ENCODE assay signal across 1 cellular context in the genomic region with DNA sequence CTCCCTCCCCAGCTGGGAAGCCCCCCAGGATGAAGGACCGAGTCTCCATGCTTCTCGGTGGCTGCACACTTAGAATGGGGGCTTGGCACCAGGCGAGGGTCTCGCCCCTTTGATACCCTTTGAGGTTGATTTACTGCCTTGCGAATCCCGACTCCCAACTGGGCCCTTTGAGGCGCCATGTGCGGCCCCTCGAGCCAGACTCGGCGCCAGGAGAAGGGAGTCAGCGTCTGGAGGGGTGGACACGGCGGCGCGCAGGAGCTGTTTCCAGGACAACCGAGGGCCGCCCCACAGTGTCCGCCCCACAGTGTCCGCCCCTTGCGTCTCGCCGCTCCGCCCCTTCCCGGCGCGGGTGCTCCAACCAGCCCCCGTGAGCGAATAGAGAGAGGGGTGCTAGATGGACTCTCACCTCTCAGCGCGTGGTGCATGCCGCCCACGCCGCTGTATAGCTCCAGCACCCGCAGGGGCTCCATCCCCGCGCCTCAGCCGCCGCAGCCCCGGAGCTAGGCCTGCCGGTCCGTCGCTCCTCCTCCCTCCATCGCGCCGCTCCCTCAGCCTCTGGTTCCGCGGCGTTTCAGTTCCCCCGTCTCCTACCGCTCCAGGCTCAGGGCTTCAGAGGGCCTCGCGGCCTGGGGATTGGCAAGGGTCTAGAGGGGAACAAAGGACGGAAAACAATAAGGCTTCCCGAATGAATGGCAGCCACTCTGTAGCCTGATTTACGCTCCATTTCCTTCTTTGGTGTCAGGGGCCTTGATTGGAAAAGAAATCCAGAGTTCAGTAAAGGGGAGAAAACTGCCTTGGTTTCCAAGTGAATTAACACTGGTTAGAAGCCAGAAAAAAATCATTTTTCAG.
TF ChIP-seq lines count a peak whose summit lies in the region.

A gene with protein sequence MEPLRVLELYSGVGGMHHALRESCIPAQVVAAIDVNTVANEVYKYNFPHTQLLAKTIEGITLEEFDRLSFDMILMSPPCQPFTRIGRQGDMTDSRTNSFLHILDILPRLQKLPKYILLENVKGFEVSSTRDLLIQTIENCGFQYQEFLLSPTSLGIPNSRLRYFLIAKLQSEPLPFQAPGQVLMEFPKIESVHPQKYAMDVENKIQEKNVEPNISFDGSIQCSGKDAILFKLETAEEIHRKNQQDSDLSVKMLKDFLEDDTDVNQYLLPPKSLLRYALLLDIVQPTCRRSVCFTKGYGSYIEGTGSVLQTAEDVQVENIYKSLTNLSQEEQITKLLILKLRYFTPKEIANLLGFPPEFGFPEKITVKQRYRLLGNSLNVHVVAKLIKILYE (minus strand): TSS at position 508 of the 849 bp plus-strand sequence. CDS start 38 bp downstream, at position 470.

TF ChIP-seq in K562, 482 proteins besides CTCF, POLR2A, EP300 and RAD21 (continued from another document and continues in another):
- TF ChIP-seq, protein P1, sequence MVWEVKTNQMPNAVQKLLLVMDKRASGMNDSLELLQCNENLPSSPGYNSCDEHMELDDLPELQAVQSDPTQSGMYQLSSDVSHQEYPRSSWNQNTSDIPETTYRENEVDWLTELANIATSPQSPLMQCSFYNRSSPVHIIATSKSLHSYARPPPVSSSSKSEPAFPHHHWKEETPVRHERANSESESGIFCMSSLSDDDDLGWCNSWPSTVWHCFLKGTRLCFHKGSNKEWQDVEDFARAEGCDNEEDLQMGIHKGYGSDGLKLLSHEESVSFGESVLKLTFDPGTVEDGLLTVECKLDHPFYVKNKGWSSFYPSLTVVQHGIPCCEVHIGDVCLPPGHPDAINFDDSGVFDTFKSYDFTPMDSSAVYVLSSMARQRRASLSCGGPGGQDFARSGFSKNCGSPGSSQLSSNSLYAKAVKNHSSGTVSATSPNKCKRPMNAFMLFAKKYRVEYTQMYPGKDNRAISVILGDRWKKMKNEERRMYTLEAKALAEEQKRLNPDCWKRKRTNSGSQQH (CRISPR knock-in tag; IDR thresholded peaks at IDR 0.05), result no peak
- no peak for TF ChIP-seq PTRF (tag; IDR thresholded peaks at IDR 0.05)
- peak in 1 of 2 experiments; percentile 48; a peak in 1 of 4 replicates for TF ChIP-seq ARNT (IDR thresholded peaks at IDR 0.05)
- TF ChIP-seq KLF10 (CRISPR knock-in tag; IDR thresholded peaks at IDR 0.05), result no peak
- no peak for TF ChIP-seq ZNF76 (CRISPR knock-in tag; IDR thresholded peaks at IDR 0.05; ENCODE audit: borderline replicate concordance)
- peak; percentile 71 for TF ChIP-seq SOX6 (IDR thresholded peaks at IDR 0.05)
- TF ChIP-seq ZNF384 (IDR thresholded peaks at IDR 0.05; ENCODE audit: low read depth, low read length), result peak; percentile 49; the same call in 1 of the 2 replicates
- TF ChIP-seq MCM7 (IDR thresholded peaks at IDR 0.05), result no peak
- peak; percentile 99 for TF ChIP-seq DIDO1 (tag; IDR thresholded peaks at IDR 0.05; ENCODE audit: low read depth)
- TF ChIP-seq SMARCB1 (IDR thresholded peaks at IDR 0.05; ENCODE audit: insufficient read length, low read depth), result no peak
- TF ChIP-seq STAT5A (IDR thresholded peaks at IDR 0.05; ENCODE audit: borderline replicate concordance, low read length), result no peak; the same call in 1 of the 2 replicates
- no peak for TF ChIP-seq CBFA2T2 (conservative IDR thresholded peaks at IDR 0.05)
- TF ChIP-seq, protein P2, sequence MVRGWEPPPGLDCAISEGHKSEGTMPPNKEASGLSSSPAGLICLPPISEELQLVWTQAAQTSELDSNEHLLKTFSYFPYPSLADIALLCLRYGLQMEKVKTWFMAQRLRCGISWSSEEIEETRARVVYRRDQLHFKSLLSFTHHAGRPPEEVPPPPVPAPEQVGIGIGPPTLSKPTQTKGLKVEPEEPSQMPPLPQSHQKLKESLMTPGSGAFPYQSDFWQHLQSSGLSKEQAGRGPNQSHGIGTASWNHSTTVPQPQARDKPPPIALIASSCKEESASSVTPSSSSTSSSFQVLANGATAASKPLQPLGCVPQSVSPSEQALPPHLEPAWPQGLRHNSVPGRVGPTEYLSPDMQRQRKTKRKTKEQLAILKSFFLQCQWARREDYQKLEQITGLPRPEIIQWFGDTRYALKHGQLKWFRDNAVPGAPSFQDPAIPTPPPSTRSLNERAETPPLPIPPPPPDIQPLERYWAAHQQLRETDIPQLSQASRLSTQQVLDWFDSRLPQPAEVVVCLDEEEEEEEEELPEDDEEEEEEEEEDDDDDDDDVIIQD (CRISPR knock-in tag; IDR thresholded peaks at IDR 0.05), result no peak
- TF ChIP-seq, protein P3, sequence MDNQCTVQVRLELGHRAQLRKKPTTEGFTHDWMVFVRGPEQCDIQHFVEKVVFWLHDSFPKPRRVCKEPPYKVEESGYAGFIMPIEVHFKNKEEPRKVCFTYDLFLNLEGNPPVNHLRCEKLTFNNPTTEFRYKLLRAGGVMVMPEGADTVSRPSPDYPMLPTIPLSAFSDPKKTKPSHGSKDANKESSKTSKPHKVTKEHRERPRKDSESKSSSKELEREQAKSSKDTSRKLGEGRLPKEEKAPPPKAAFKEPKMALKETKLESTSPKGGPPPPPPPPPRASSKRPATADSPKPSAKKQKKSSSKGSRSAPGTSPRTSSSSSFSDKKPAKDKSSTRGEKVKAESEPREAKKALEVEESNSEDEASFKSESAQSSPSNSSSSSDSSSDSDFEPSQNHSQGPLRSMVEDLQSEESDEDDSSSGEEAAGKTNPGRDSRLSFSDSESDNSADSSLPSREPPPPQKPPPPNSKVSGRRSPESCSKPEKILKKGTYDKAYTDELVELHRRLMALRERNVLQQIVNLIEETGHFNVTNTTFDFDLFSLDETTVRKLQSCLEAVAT (IDR thresholded peaks at IDR 0.05), result peak; percentile 23 to 66; a peak in 1 of 4 replicates
- TF ChIP-seq SIN3B (IDR thresholded peaks at IDR 0.05; ENCODE audit: low read depth), result peak; percentile 97
- TF ChIP-seq, protein P4, sequence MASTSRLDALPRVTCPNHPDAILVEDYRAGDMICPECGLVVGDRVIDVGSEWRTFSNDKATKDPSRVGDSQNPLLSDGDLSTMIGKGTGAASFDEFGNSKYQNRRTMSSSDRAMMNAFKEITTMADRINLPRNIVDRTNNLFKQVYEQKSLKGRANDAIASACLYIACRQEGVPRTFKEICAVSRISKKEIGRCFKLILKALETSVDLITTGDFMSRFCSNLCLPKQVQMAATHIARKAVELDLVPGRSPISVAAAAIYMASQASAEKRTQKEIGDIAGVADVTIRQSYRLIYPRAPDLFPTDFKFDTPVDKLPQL (IDR thresholded peaks at IDR 0.05; ENCODE audit: extremely low read depth, insufficient read length), result no peak
- peak; percentile 78 for TF ChIP-seq RBM22 (IDR thresholded peaks at IDR 0.05; ENCODE audit: low read depth, low read length, poor library complexity, severe bottlenecking)
- TF ChIP-seq, protein P5, sequence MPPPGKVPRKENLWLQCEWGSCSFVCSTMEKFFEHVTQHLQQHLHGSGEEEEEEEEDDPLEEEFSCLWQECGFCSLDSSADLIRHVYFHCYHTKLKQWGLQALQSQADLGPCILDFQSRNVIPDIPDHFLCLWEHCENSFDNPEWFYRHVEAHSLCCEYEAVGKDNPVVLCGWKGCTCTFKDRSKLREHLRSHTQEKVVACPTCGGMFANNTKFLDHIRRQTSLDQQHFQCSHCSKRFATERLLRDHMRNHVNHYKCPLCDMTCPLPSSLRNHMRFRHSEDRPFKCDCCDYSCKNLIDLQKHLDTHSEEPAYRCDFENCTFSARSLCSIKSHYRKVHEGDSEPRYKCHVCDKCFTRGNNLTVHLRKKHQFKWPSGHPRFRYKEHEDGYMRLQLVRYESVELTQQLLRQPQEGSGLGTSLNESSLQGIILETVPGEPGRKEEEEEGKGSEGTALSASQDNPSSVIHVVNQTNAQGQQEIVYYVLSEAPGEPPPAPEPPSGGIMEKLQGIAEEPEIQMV (tag; conservative IDR thresholded peaks at IDR 0.05; ENCODE audit: low read depth), result no peak
- TF ChIP-seq ZFP1 (CRISPR knock-in tag; IDR thresholded peaks at IDR 0.05), result no peak
- TF ChIP-seq, protein P6, sequence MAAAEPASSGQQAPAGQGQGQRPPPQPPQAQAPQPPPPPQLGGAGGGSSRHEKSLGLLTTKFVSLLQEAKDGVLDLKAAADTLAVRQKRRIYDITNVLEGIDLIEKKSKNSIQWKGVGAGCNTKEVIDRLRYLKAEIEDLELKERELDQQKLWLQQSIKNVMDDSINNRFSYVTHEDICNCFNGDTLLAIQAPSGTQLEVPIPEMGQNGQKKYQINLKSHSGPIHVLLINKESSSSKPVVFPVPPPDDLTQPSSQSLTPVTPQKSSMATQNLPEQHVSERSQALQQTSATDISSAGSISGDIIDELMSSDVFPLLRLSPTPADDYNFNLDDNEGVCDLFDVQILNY (CRISPR knock-in tag; IDR thresholded peaks at IDR 0.05), result no peak
- TF ChIP-seq FIP1L1 (IDR thresholded peaks at IDR 0.05; ENCODE audit: low read depth, low read length, poor library complexity, severe bottlenecking), result peak; percentile 88
- TF ChIP-seq, protein P7, sequence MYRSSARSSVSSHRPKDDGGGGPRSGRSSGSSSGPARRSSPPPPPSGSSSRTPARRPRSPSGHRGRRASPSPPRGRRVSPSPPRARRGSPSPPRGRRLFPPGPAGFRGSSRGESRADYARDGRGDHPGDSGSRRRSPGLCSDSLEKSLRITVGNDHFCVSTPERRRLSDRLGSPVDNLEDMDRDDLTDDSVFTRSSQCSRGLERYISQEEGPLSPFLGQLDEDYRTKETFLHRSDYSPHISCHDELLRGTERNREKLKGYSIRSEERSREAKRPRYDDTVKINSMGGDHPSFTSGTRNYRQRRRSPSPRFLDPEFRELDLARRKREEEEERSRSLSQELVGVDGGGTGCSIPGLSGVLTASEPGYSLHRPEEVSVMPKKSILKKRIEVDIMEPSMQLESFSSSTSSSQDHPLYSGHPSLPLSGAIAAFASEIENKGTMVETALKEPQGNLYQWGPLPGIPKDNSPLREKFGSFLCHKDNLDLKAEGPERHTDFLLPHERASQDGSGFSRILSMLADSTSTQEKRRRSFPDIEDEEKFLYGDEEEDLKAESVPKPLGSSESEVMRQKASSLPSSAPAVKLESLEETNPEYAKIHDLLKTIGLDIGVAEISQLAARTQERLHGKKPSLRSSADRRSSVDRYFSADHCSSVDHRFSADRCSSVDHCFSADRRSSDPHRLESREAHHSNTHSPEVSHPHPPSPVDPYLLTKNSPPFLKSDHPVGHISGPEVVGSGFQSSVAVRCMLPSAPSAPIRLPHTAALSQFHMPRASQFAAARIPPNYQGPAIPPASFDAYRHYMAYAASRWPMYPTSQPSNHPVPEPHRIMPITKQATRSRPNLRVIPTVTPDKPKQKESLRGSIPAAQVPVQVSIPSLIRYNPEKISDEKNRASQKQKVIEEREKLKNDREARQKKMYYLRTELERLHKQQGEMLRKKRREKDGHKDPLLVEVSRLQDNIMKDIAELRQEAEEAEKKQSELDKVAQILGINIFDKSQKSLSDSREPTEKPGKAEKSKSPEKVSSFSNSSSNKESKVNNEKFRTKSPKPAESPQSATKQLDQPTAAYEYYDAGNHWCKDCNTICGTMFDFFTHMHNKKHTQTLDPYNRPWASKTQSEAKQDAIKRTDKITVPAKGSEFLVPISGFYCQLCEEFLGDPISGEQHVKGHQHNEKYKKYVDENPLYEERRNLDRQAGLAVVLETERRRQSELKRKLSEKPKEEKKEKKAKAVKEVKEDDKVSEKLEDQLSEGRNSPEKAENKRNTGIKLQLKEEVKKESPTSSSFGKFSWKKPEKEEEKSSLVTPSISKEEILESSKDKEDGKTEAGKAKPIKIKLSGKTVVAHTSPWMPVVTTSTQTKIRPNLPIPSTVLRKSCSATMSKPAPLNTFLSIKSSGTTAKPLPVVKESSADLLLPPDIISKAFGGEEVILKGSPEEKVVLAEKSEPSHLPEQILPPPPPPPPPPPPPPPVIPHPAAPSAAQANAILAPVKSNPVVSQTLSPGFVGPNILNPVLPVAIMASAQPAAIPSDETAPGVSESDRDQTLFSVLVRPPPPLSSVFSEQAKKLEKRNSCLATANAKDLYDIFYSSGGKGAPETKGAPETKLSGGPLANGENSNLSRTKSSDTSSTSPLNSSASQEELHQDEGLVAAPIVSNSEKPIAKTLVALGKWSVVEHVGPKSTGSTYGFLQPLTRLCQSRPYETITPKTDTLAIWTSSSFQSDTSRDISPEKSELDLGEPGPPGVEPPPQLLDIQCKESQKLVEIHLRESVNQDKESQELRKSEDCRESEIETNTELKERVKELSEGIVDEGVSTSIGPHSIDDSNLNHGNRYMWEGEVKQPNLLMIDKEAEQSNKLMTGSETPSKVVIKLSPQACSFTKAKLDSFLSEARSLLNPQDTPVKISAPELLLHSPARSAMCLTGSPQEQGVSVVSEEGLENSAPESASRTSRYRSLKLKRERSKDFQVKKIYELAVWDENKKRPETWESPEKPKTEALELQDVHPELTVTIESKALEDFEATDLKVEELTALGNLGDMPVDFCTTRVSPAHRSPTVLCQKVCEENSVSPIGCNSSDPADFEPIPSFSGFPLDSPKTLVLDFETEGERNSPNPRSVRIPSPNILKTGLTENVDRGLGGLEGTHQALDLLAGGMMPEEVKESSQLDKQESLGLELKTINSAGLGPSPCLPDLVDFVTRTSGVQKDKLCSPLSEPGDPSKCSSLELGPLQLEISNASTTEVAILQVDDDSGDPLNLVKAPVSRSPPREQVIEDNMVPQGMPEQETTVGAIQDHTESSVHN (IDR thresholded peaks at IDR 0.05; ENCODE audit: borderline replicate concordance in 1 of 2, low read depth in 1 of 2), result no peak
- no peak for TF ChIP-seq ARHGAP35 (IDR thresholded peaks at IDR 0.05; ENCODE audit: partially characterized antibody)
- no peak for TF ChIP-seq HNRNPUL1 (IDR thresholded peaks at IDR 0.05; ENCODE audit: low read length)
- TF ChIP-seq BRF1 (IDR thresholded peaks at IDR 0.05; ENCODE audit: borderline replicate concordance, extremely low read depth, insufficient read length), result no peak
- TF ChIP-seq, protein P8, sequence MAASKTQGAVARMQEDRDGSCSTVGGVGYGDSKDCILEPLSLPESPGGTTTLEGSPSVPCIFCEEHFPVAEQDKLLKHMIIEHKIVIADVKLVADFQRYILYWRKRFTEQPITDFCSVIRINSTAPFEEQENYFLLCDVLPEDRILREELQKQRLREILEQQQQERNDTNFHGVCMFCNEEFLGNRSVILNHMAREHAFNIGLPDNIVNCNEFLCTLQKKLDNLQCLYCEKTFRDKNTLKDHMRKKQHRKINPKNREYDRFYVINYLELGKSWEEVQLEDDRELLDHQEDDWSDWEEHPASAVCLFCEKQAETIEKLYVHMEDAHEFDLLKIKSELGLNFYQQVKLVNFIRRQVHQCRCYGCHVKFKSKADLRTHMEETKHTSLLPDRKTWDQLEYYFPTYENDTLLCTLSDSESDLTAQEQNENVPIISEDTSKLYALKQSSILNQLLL (CRISPR knock-in tag; IDR thresholded peaks at IDR 0.05; ENCODE audit: borderline replicate concordance), result no peak
- TF ChIP-seq GATAD2A (IDR thresholded peaks at IDR 0.05), result peak; percentile 69; the same call in 1 of the 2 replicates
- TF ChIP-seq, protein P9, sequence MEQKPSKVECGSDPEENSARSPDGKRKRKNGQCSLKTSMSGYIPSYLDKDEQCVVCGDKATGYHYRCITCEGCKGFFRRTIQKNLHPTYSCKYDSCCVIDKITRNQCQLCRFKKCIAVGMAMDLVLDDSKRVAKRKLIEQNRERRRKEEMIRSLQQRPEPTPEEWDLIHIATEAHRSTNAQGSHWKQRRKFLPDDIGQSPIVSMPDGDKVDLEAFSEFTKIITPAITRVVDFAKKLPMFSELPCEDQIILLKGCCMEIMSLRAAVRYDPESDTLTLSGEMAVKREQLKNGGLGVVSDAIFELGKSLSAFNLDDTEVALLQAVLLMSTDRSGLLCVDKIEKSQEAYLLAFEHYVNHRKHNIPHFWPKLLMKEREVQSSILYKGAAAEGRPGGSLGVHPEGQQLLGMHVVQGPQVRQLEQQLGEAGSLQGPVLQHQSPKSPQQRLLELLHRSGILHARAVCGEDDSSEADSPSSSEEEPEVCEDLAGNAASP (IDR thresholded peaks at IDR 0.05), result no peak
- peak; percentile 76; the same call in 1 of the 2 replicates for TF ChIP-seq TRIM28 (IDR thresholded peaks at IDR 0.05)
- TF ChIP-seq SMARCA4 (IDR thresholded peaks at IDR 0.05), result no peak
